ENCODE assay signal across 21 cellular contexts in genomic region chr6:168867247-168868102, GRCh38.
DNase-seq lines count a peak whose midpoint lies in the region; ATAC-seq and TF ChIP-seq lines count a peak whose summit lies in the region.
"Had no signal": no experiment of that assay in that cellular context is flagged by ENCODE, and none has a peak within 500 bp of the region (broad histone marks: within the 10 kb centered on the region; RNA-seq: fewer than 3 reads in every experiment).

No MANE protein-coding gene starts in this region.

- no peak for TF ChIP-seq EP300 in gastroesophageal sphincter (IDR thresholded peaks at IDR 0.05)

- H3K23ac ChIP-seq in IMR-90 (ENCODE audit: low read depth, low read length) (no peak overlapping the region), trophoblast cell (ENCODE audit: low read length) (no peak overlapping the region)

- peak; percentile 9 for DNase-seq in NCI-H1092 treated with DMSO at 0.1 percent for 48 hours (lab: John Stamatoyannopoulos, UW)
- no peak for DNase-seq in NCI-H1092 (lab: John Stamatoyannopoulos, UW)
- DNase-seq in IMR-90 = no peak
- DNase-seq in trophoblast cell = no peak
- DNase-seq in NCI-H345 (lab: John Stamatoyannopoulos, UW) = no peak
- no peak for DNase-seq in COLO668 (lab: John Stamatoyannopoulos, UW; ENCODE audit: unreplicated experiment)
- DNase-seq: NCI-H1048, NCI-H1436, NCI-H187, NCI-H2107, NCI-H446, NCI-H524 treated with DMSO at 0.1 percent for 48 hours, NCI-H82, SHP77 treated with DMSO at 0.1 percent for 48 hours, SW 1271 had no signal

- POLR2A ChIA-PET in IMR-90 (lab: Charles Lee; ENCODE audit: unreplicated experiment) = no interaction called here

- no peak overlapping the region for H2BK120ac ChIP-seq in IMR-90 (ENCODE audit: low read depth, low read length)
- no peak overlapping the region for H2BK120ac ChIP-seq in trophoblast cell (ENCODE audit: insufficient read depth, low read length, poor library complexity)

- H3K36me3 ChIP-seq in IMR-90 (ENCODE audit: control insufficient read depth, insufficient read depth, low read length) = no peaks in the 10 kb centered on the region
- no peaks in the 10 kb centered on the region for H3K36me3 ChIP-seq in gastroesophageal sphincter
- no peaks in the 10 kb centered on the region for H3K36me3 ChIP-seq in trophoblast cell (ENCODE audit: control insufficient read depth in 1 of 2, insufficient read depth in 2 of 2, low read length in 2 of 2)
- H3K36me3 ChIP-seq: Peyer's patch had no signal

- H2BK12ac ChIP-seq in trophoblast cell (ENCODE audit: low read length) = no peak overlapping the region

- H3K14ac ChIP-seq in IMR-90 (replicated peaks; ENCODE audit: low read depth, low read length) (no peak overlapping the region), trophoblast cell (ENCODE audit: low read length) (no peak overlapping the region)

- H2AK5ac ChIP-seq in IMR-90 (ENCODE audit: low read depth, low read length) = no peak overlapping the region
- no peak overlapping the region for H2AK5ac ChIP-seq in trophoblast cell (ENCODE audit: low read length)

- no peaks in the 10 kb centered on the region for H3K79me1 ChIP-seq in IMR-90 (ENCODE audit: low read depth in 1 of 2, low read length in 2 of 2)
- H3K79me1 ChIP-seq in trophoblast cell (ENCODE audit: low read length) = no peaks in the 10 kb centered on the region

- H3K9me1 ChIP-seq in IMR-90 (ENCODE audit: insufficient read depth, low read length) = no peaks in the 10 kb centered on the region

- no TSS peak for BruUV-seq in IMR-90 (replicated peaks; lab: Mats Ljungman, UMichigan)

- H2BK20ac ChIP-seq in IMR-90 (ENCODE audit: low read depth, low read length) = no peak overlapping the region

- H3K4me1 ChIP-seq in IMR-90 (ENCODE audit: control insufficient read depth, insufficient read depth, low read length) (no peaks in the 10 kb centered on the region), gastroesophageal sphincter (no peaks in the 10 kb centered on the region), trophoblast cell (ENCODE audit: control insufficient read depth in 1 of 2, insufficient read depth in 2 of 2, low read length in 2 of 2) (no peaks in the 10 kb centered on the region)
- H3K4me1 ChIP-seq: Peyer's patch had no signal

- no peak overlapping the region for H3K56ac ChIP-seq in IMR-90 (ENCODE audit: extremely low read depth, insufficient read depth, low read length)

- intact Hi-C loops in IMR-90 (cut with micrococcal nuclease) = no loop called here

- no peak overlapping the region for H4K12ac ChIP-seq in trophoblast cell (ENCODE audit: low read depth, low read length)

- no peak overlapping the region for H3K27ac ChIP-seq in IMR-90 (ENCODE audit: insufficient read depth, low read length)
- H3K27ac ChIP-seq in gastroesophageal sphincter = no peak overlapping the region
- H3K27ac ChIP-seq in trophoblast cell (ENCODE audit: low read depth, low read length) = no peak overlapping the region
- H3K27ac ChIP-seq: 22Rv1, KMS-11, Peyer's patch, SK-N-MC had no signal

- no peaks in the 10 kb centered on the region for H3K9me3 ChIP-seq in IMR-90 (ENCODE audit: control insufficient read depth, insufficient read depth, low read length)
- no peaks in the 10 kb centered on the region for H3K9me3 ChIP-seq in gastroesophageal sphincter
- H3K9me3 ChIP-seq in trophoblast cell (ENCODE audit: insufficient read depth, low read depth, low read length) = no peaks in the 10 kb centered on the region
- H3K9me3 ChIP-seq: Peyer's patch had no signal

- H3K9ac ChIP-seq in IMR-90 (ENCODE audit: low read depth, low read length) (no peak overlapping the region), trophoblast cell (ENCODE audit: low read length) (no peak overlapping the region)
- H3K9ac ChIP-seq: KMS-11 had no signal

- no peak overlapping the region for H3K18ac ChIP-seq in IMR-90 (ENCODE audit: low read depth, low read length)
- no peak overlapping the region for H3K18ac ChIP-seq in trophoblast cell (ENCODE audit: low read length)

- dilution Hi-C loops in IMR-90 (cut with HindIII; ENCODE audit: low sequenced_read_pairs, unreplicated experiment) = no loop called here

- TF ChIP-seq RAD21 in IMR-90 (IDR thresholded peaks at IDR 0.05; ENCODE audit: low read length) = no peak

- H3K4me2 ChIP-seq in IMR-90 (ENCODE audit: low read depth, low read length) (no peak overlapping the region), trophoblast cell (ENCODE audit: low read length) (no peak overlapping the region)
- H3K4me2 ChIP-seq: KMS-11 had no signal

- H3K4me3 ChIP-seq in IMR-90 (ENCODE audit: insufficient read depth, low read depth, low read length) = no peak overlapping the region
- no peak overlapping the region for H3K4me3 ChIP-seq in gastroesophageal sphincter
- H3K4me3 ChIP-seq in trophoblast cell (ENCODE audit: low read depth, low read length) = peak overlapping the region; percentile 27
- H3K4me3 ChIP-seq: Peyer's patch, SK-N-MC had no signal

- no peak overlapping the region for H2BK15ac ChIP-seq in IMR-90 (ENCODE audit: low read depth, low read length)

- H3K27me3 ChIP-seq in IMR-90 (ENCODE audit: control insufficient read depth, insufficient read depth, low read length) (no peaks in the 10 kb centered on the region), gastroesophageal sphincter (no peaks in the 10 kb centered on the region), trophoblast cell (ENCODE audit: insufficient read depth, low read length) (no peaks in the 10 kb centered on the region)
- H3K27me3 ChIP-seq: Peyer's patch had no signal

- no peak overlapping the region for H2AK9ac ChIP-seq in IMR-90 (replicated peaks; ENCODE audit: low read depth, low read length, poor library complexity)

- H4K91ac ChIP-seq in IMR-90 (ENCODE audit: insufficient read depth, low read depth, low read length) = no peak overlapping the region
- no peak overlapping the region for H4K91ac ChIP-seq in trophoblast cell (ENCODE audit: low read depth, low read length)

- no peak overlapping the region for H4K5ac ChIP-seq in IMR-90 (ENCODE audit: low read depth, low read length)

- H4K20me1 ChIP-seq in IMR-90 (ENCODE audit: insufficient read depth, low read length) = no peaks in the 10 kb centered on the region

- ATAC-seq in IMR-90 (ENCODE audit: low read depth) = no peak
- ATAC-seq in gastroesophageal sphincter = peak; percentile 16
- no peak for ATAC-seq in HG02938 (IDR thresholded peaks at IDR 0.05; ENCODE audit: unreplicated experiment)

- TF ChIP-seq CTCF in IMR-90 (conservative IDR thresholded peaks at IDR 0.05; ENCODE audit: low read depth, low read length) = no peak
- TF ChIP-seq CTCF in gastroesophageal sphincter (IDR thresholded peaks at IDR 0.05) = no peak

- no peak overlapping the region for H3K4ac ChIP-seq in IMR-90 (ENCODE audit: low read depth, low read length)
- H3K4ac ChIP-seq in trophoblast cell (ENCODE audit: low read depth, low read length) = no peak overlapping the region

- in situ Hi-C loops in IMR-90 (cut with MboI; ENCODE audit: low sequenced_read_pairs) = no loop called here

- H4K8ac ChIP-seq in IMR-90 (ENCODE audit: low read depth in 2 of 2, low read length in 2 of 2) (no peak overlapping the region), trophoblast cell (ENCODE audit: low read depth, low read length) (no peak overlapping the region)

- H2AFZ ChIP-seq in IMR-90 (replicated peaks; ENCODE audit: low read length, poor library complexity) (peak overlapping the region; percentile 11), trophoblast cell (ENCODE audit: insufficient read depth, low read length, poor library complexity) (no peak overlapping the region)

- H2BK5ac ChIP-seq in IMR-90 (ENCODE audit: low read depth, low read length, poor library complexity, severe bottlenecking) (no peak overlapping the region), trophoblast cell (ENCODE audit: low read depth, low read length, poor library complexity) (no peak overlapping the region)

- TF ChIP-seq POLR2A in IMR-90 (IDR thresholded peaks at IDR 0.05; ENCODE audit: low read depth, low read length) (no peak), gastroesophageal sphincter (IDR thresholded peaks at IDR 0.05) (no peak)

- H3K79me2 ChIP-seq in trophoblast cell (ENCODE audit: control insufficient read depth, insufficient read depth, low read length, poor library complexity) = no peaks in the 10 kb centered on the region

- WGBS in IMR-90 (ENCODE audit: extremely low coverage in 2 of 2, insufficient read length in 1 of 2), 2 experiments = 72% methylated on average over 8 of the region's 23 CpGs; no CpG with 5 or more reads in 1 of the 2 experiments
- WGBS in gastroesophageal sphincter (ENCODE audit: low coverage in 1 of 2), 2 donors = 60 to 92% methylated on average over 1 to 5 of the region's 23 CpGs
- WGBS in trophoblast cell (ENCODE audit: extremely low coverage, insufficient coverage, insufficient read length) = no CpG with 5 or more reads among the region's 23 CpGs

- CTCF ChIA-PET in IMR-90 (lab: Yijun Ruan, JAX) = no interaction called here

TF ChIP-seq in IMR-90, 13 proteins besides CTCF, POLR2A, EP300 and RAD21 (continues in another document):
- TF ChIP-seq MAZ (IDR thresholded peaks at IDR 0.05; ENCODE audit: borderline replicate concordance, low read depth, low read length) = no peak
- TF ChIP-seq FOS (IDR thresholded peaks at IDR 0.05; ENCODE audit: low read depth, low read length) = no peak
- TF ChIP-seq ELK1 (IDR thresholded peaks at IDR 0.05; ENCODE audit: borderline replicate concordance, low read depth, low read length) = no peak
- no peak for TF ChIP-seq SMC3 (IDR thresholded peaks at IDR 0.05; ENCODE audit: low read depth, low read length)
- no peak for TF ChIP-seq RCOR1 (IDR thresholded peaks at IDR 0.05; ENCODE audit: insufficient replicate concordance, low read length)
- no peak for TF ChIP-seq BHLHE40 (IDR thresholded peaks at IDR 0.05; ENCODE audit: low read depth, low read length)
- TF ChIP-seq USF2 (IDR thresholded peaks at IDR 0.05; ENCODE audit: low read depth, low read length) = no peak
- no peak for TF ChIP-seq MAFK (IDR thresholded peaks at IDR 0.05; ENCODE audit: low read depth, low read length)
- TF ChIP-seq MXI1 (IDR thresholded peaks at IDR 0.05; ENCODE audit: borderline replicate concordance, low read depth, low read length) = no peak
